8 cellular contexts compared by ENCODE assay signal in the genomic region with DNA sequence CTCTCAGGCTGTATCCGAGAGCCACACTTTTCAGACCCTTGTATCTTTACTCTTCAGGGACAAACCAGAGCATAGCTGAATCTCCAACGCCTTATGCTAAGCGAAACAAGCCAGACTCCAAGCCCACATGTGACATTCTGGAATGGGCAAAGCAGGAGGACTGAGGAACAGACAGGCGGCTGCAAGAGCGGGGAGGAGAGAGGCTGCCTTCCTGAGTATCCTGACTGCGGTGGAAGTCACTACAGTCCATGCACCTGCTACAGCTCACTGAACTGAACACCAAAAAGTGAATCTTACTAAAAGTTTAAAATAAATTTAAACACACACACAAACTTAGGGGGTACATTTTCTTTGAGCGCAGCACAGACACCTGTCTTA. TPM values are rescaled to one million over a fixed set of nuclear protein-coding genes. Genes with fewer than 3 reads are reported as not detected.
DNase-seq lines count a peak whose midpoint lies in the region; ATAC-seq and TF ChIP-seq lines count a peak whose summit lies in the region.

No MANE protein-coding gene starts in this region.

- TF ChIP-seq POLR2A in Peyer's patch (IDR thresholded peaks at IDR 0.05) (no peak), esophagus muscularis mucosa (IDR thresholded peaks at IDR 0.05; ENCODE audit: low read depth) (no peak)

- no peak for TF ChIP-seq EP300 in esophagus muscularis mucosa (IDR thresholded peaks at IDR 0.05)

- H2AFZ ChIP-seq in GM23248, result no peak overlapping the region

- H3K9me3 ChIP-seq in GM23248 (ENCODE audit: low read depth), result no peaks in the 10 kb centered on the region
- H3K9me3 ChIP-seq in Peyer's patch, result no peaks in the 10 kb centered on the region
- no peaks in the 10 kb centered on the region for H3K9me3 ChIP-seq in esophagus muscularis mucosa

- DNase-seq in GM23248 (no peak), Peyer's patch (no peak), esophagus muscularis mucosa (ENCODE audit: extremely low spot score) (no peak), iPS-NIHi7 (ENCODE audit: extremely low spot score) (no peak), NAMALWA (ENCODE audit: low spot score) (no peak)

- in situ Hi-C loops in GM23248 (cut with MboI), result no loop called here

- H3K4me3 ChIP-seq in GM23248 (peak overlapping the region; percentile 82), Peyer's patch (peak overlapping the region; percentile 74 to 92 (median 82)), esophagus muscularis mucosa (peak overlapping the region; percentile 77 to 98 (median 85)), rectal smooth muscle tissue (ENCODE audit: low read length) (peak overlapping the region; percentile 80)

- WGBS in GM23248 (ENCODE audit: low coverage in 1 of 2, low lambda C conversion rate in 2 of 2, missing lambda C conversion rate in 2 of 2), 2 experiments, result 41% methylated on average over 7 of the region's 7 CpGs
- 42% methylated on average over 7 of the region's 7 CpGs for WGBS in esophagus muscularis mucosa

- H3F3A ChIP-seq in GM23248 (ENCODE audit: insufficient read depth), result no peaks in the 10 kb centered on the region

- peak overlapping the region; percentile 78 for H3K4me2 ChIP-seq in GM23248 (ENCODE audit: unreplicated experiment)

- H3K4me1 ChIP-seq in GM23248 (ENCODE audit: insufficient read depth) (peaks cover 7% of the 10 kb centered on the region), Peyer's patch (peaks cover 0 to 13% (median 2%) of the 10 kb centered on the region in 4 donors), esophagus muscularis mucosa (peaks cover 10 to 31% (median 24%) of the 10 kb centered on the region in 4 donors), rectal smooth muscle tissue (ENCODE audit: control insufficient read depth, insufficient read depth, low read length) (no peaks in the 10 kb centered on the region)

- H3K9ac ChIP-seq in GM23248, result peak overlapping the region; percentile 85; the same call in 1 of the 2 replicates
- no peak overlapping the region for H3K9ac ChIP-seq in rectal smooth muscle tissue (ENCODE audit: low read length)

- no peak for TF ChIP-seq CTCF in Peyer's patch (IDR thresholded peaks at IDR 0.05)
- no peak for TF ChIP-seq CTCF in esophagus muscularis mucosa (IDR thresholded peaks at IDR 0.05)

- H3K36me3 ChIP-seq in GM23248 (ENCODE audit: low read depth) (no peaks in the 10 kb centered on the region), Peyer's patch (no peaks in the 10 kb centered on the region), esophagus muscularis mucosa (no peaks in the 10 kb centered on the region), rectal smooth muscle tissue (ENCODE audit: control insufficient read depth, insufficient read depth, low read length) (no peaks in the 10 kb centered on the region)

- peaks cover 18% of the 10 kb centered on the region for H4K20me1 ChIP-seq in GM23248 (ENCODE audit: insufficient read depth)

- intact Hi-C loops in esophagus muscularis mucosa (cut with DNase I), result no loop called here

- H3K27me3 ChIP-seq in GM23248 (replicated peaks; ENCODE audit: insufficient read depth) (no peaks in the 10 kb centered on the region), Peyer's patch (no peaks in the 10 kb centered on the region), esophagus muscularis mucosa (no peaks in the 10 kb centered on the region), rectal smooth muscle tissue (ENCODE audit: control insufficient read depth, insufficient read depth, low read length) (no peaks in the 10 kb centered on the region)

- no peak for ATAC-seq in HG03135 (IDR thresholded peaks at IDR 0.05; ENCODE audit: unreplicated experiment)
- ATAC-seq in GM19351 (IDR thresholded peaks at IDR 0.05; ENCODE audit: unreplicated experiment), result no peak

- H3K79me2 ChIP-seq in GM23248 (ENCODE audit: insufficient read depth), result peaks cover 61% of the 10 kb centered on the region

- H3K27ac ChIP-seq in GM23248, result no peak overlapping the region
- H3K27ac ChIP-seq in Peyer's patch, result peak overlapping the region in 1 of 4 donors; percentile 82
- H3K27ac ChIP-seq in esophagus muscularis mucosa (replicated peaks in 1 of 4), result peak overlapping the region in 1 of 4 donors; percentile 91
- no peak overlapping the region for H3K27ac ChIP-seq in rectal smooth muscle tissue (ENCODE audit: low read depth, low read length)

- H3K9me2 ChIP-seq in GM23248 (ENCODE audit: insufficient read depth), result no peaks in the 10 kb centered on the region

RNA-seq across cellular contexts. Expression of gene CYFIP1, which starts 1.5 kb away (rescaled TPM):
- total RNA-seq in GM23248 (2014; rRNA removed; shearing (Covaris generic)), result 122 and 129 TPM in 2 replicates
- polyA plus RNA-seq in GM23248 (2016; fragmentation: Nextera tagmentation; extraction: Ambion mirVana), result 80.5 and 83.3 TPM in 2 replicates
- total RNA-seq in Peyer's patch (100 to 1,000 TPM in 3 of 4 donors, 10 to 100 TPM in 1; 61.9 to 139 (median 117) TPM), esophagus muscularis mucosa (100 to 1,000 TPM in 2 of 4 donors, 10 to 100 TPM in 2; 86.8 to 131 (median 105) TPM)
